In genomic region chr17:42518755-42519545, GRCh38 we compare ENCODE assay signal across 1 cellular context.
TF ChIP-seq lines count a peak whose summit lies in the region.

No MANE protein-coding gene starts in this region.

TF ChIP-seq in GM12878, 131 proteins besides CTCF, POLR2A, EP300 and RAD21:
- TF ChIP-seq RELB (IDR thresholded peaks at IDR 0.05; ENCODE audit: low read depth) (no peak), POLR2AphosphoS2 (IDR thresholded peaks at IDR 0.05; ENCODE audit: low read depth, low read length) (0 out of 2 replicates have a peak, but pooled peaks have one; percentile 43)
TF ChIP-seq in GM12878: peak in this region for 1.
